19 cellular contexts compared by ENCODE assay signal in the genomic region with DNA sequence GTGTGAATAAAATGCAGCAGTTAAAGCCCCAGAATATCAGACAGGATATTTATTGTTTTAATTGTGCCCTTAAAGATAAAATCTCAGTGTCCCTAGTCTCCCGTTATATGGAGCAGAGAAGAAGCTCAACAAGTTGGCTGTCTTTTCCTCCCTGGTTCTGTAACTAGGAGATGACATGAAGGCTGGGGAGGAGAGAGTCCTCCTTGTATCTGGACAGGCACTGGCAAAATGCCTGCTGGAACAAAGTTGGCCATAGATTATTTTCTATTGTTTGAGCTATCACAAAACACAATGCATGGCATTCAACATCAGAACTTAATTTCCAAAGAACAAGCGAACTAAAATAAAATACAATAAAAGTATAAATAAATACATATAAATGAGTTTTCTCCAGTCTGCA.
DNase-seq lines count a peak whose midpoint lies in the region; ATAC-seq and TF ChIP-seq lines count a peak whose summit lies in the region.
"Had no signal": no experiment of that assay in that cellular context is flagged by ENCODE, and none has a peak within 500 bp of the region (broad histone marks: within the 10 kb centered on the region; RNA-seq: fewer than 3 reads in every experiment).

No MANE protein-coding gene starts in this region.

- ATAC-seq in GM18907 (IDR thresholded peaks at IDR 0.05; ENCODE audit: unreplicated experiment) (no peak), GM21423 (IDR thresholded peaks at IDR 0.05; ENCODE audit: unreplicated experiment) (no peak)
- ATAC-seq: A549, GM23338, HCT116 had no signal

- no peak overlapping the region for H3K4me3 ChIP-seq in fibroblast of the aortic adventitia (ENCODE audit: low read depth, low read length)
- H3K4me3 ChIP-seq: A549, GM23338 had no signal

- no peak for TF ChIP-seq CTCF in fibroblast of the aortic adventitia (IDR thresholded peaks at IDR 0.05; ENCODE audit: insufficient read depth, low read length)

- peak; percentile 25 for DNase-seq in fibroblast of the aortic adventitia (ENCODE audit: low read depth)
- DNase-seq in medulla oblongata (ENCODE audit: extremely low spot score) = peak; percentile 12
- DNase-seq in putamen (ENCODE audit: low spot score) = peak; percentile 15
- no peak for DNase-seq in central memory CD4-positive, alpha-beta T cell
- DNase-seq: 8988T; ACHN; AML-193; Calu3; CD4-positive, alpha-beta memory T cell; COR-L47; DMS53; DMS79 treated with DMSO at 0.1 percent for 48 hours; GF-D8; H9 had no signal
